In genomic region chr16:18926189-18926865, GRCh38 we compare ENCODE assay signal across 8 cellular contexts. TPM values are rescaled to one million over a fixed set of nuclear protein-coding genes. Genes with fewer than 3 reads are reported as not detected.
DNase-seq lines count a peak whose midpoint lies in the region; ATAC-seq and TF ChIP-seq lines count a peak whose summit lies in the region.
"Not testable (repeated sequence)": the region's sequence is repeated elsewhere in the genome, so short reads cannot be mapped to it uniquely, and the experiment has no call there.

SMG1 (minus strand) TSS chr16:18926408; CDS start chr16:18926041, 367 bp downstream.

- intact Hi-C loops in PC-9 (cut with micrococcal nuclease; ENCODE audit: unreplicated experiment), result loop anchor here (1.0 to 2.0 kb wide), 3 partner anchors 42 to 140 kb away; partner anchors contain the start of genes ARL6IP1 and COQ7

- H3K27ac ChIP-seq in PC-9 (peak within 1 kb of the TSS; percentile 92), mucosa of rectum (ENCODE audit: low read depth in 2 of 2, low read length in 2 of 2) (peak within 1 kb of the TSS; percentile 91 to 94)

- H3K4me1 Mint-ChIP-seq in activated T-cell treated with anti-CD3 and anti-CD28 coated beads, Interleukin-2, amount 50 U/mL, for 24 hours (ENCODE audit: low read depth), result peaks cover 32% of the 10 kb centered on the region

- not testable (repeated sequence) for H3K4me1 ChIP-seq in PC-9 (replicated peaks; ENCODE audit: insufficient read depth); mucosa of rectum (ENCODE audit: control insufficient read depth in 2 of 2, insufficient read depth in 2 of 2, low read length in 2 of 2)

- H3K27me3 Mint-ChIP-seq in activated T-cell treated with anti-CD3 and anti-CD28 coated beads, Interleukin-2, amount 50 U/mL, for 24 hours, result not testable (repeated sequence)

- TF ChIP-seq POLR2A in erythroblast (IDR thresholded peaks at IDR 0.05; ENCODE audit: low read length), result peak; percentile 81

- in situ Hi-C loops in KBM-7 (cut with MboI; ENCODE audit: low pct_unique_long_range_greater_than_20kb, low sequenced_read_pairs), result not testable (repeated sequence)

- H3K36me3 Mint-ChIP-seq in activated T-cell treated with anti-CD3 and anti-CD28 coated beads, Interleukin-2, amount 50 U/mL, for 24 hours (ENCODE audit: low read depth), result peaks cover 24% of the 10 kb centered on the region

- H3K4me3 ChIP-seq in PC-9, result peak within 1 kb of the TSS; percentile 82
- H3K4me3 ChIP-seq in mucosa of rectum (ENCODE audit: low read length in 2 of 2), result peak within 1 kb of the TSS; percentile 81 to 83

- peak within 1 kb of the TSS; percentile 85 to 91 for H3K9ac ChIP-seq in mucosa of rectum (ENCODE audit: low read depth in 1 of 2, low read length in 2 of 2)

- H2AFZ ChIP-seq in PC-9, result peak within 1 kb of the TSS; percentile 85

- H4K20me1 ChIP-seq in PC-9 (ENCODE audit: insufficient read depth), result peaks cover 30% of the 10 kb centered on the region

- BruUV-seq in PC-9 (replicated peaks; lab: Mats Ljungman, UMichigan), result not testable (repeated sequence)

- peaks cover 41% of the 10 kb centered on the region for H3K79me2 ChIP-seq in PC-9 (ENCODE audit: low read depth)

- not testable (repeated sequence) for H3K9me3 ChIP-seq in PC-9 (ENCODE audit: insufficient read depth, low read depth); mucosa of rectum (ENCODE audit: control insufficient read depth in 2 of 2, low read length in 2 of 2)

- DNase-seq in DMS53 treated with DMSO at 0.1 percent for 48 hours (lab: John Stamatoyannopoulos, UW; ENCODE audit: unreplicated experiment), result peak; percentile 85
- peak; percentile 94 for DNase-seq in KBM-7
- peak; percentile 96 to 99 for DNase-seq in PC-9
- DNase-seq in activated T-cell treated with anti-CD3 and anti-CD28 coated beads, Interleukin-2, amount 50 U/mL, for 24 hours, result peak; percentile 96
- peak; percentile 92 to 96 for DNase-seq in erythroblast (lab: John Stamatoyannopoulos, UW)
- peak; percentile 83 to 87 for DNase-seq in stimulated activated CD8-positive, alpha-beta memory T cell treated with anti-CD3 and anti-CD28 coated beads, Interleukin-4, amount 100 ng/mL, for 4 hours (ENCODE audit: low read depth in 2 of 2, low spot score in 1 of 2)

- H3K27ac Mint-ChIP-seq in activated T-cell treated with anti-CD3 and anti-CD28 coated beads, Interleukin-2, amount 50 U/mL, for 24 hours, result peak within 1 kb of the TSS; percentile 98

- not testable (repeated sequence) for H3K27me3 ChIP-seq in PC-9 (ENCODE audit: insufficient read depth, low read depth); mucosa of rectum (ENCODE audit: control insufficient read depth in 2 of 2, insufficient read depth in 2 of 2, low read length in 2 of 2)

- TF ChIP-seq CTCF in PC-9 (conservative IDR thresholded peaks at IDR 0.05), result not testable (repeated sequence)

- not testable (repeated sequence) for H3K9me3 Mint-ChIP-seq in activated T-cell treated with anti-CD3 and anti-CD28 coated beads, Interleukin-2, amount 50 U/mL, for 24 hours

- H3F3A ChIP-seq in PC-9 (ENCODE audit: insufficient read depth, low read depth), result peaks cover 17% of the 10 kb centered on the region

- peak within 1 kb of the TSS; percentile 95 for H3K4me3 Mint-ChIP-seq in activated T-cell treated with anti-CD3 and anti-CD28 coated beads, Interleukin-2, amount 50 U/mL, for 24 hours

- not testable (repeated sequence) for H3K9me2 ChIP-seq in PC-9 (ENCODE audit: insufficient read depth)

- peak; percentile 83 for ATAC-seq in GM21723 (IDR thresholded peaks at IDR 0.05; ENCODE audit: unreplicated experiment)

- H3K36me3 ChIP-seq in PC-9 (ENCODE audit: low read depth); mucosa of rectum (ENCODE audit: control insufficient read depth in 2 of 2, insufficient read depth in 2 of 2, low read length in 2 of 2): not testable (repeated sequence)

- peak within 1 kb of the TSS; percentile 99 for H3K4me2 ChIP-seq in PC-9

- CTCF ChIA-PET in PC-9 (lab: Charles Lee), result not testable (repeated sequence)

- POLR2A ChIA-PET in PC-9 (lab: Charles Lee; ENCODE audit: unreplicated experiment), result interaction anchor here (1.0 kb wide), 1 partner anchor 10 kb away, joined by 4 read pairs; no protein-coding TSS in a partner anchor

RNA-seq across cellular contexts. Expression of gene SMG1, which starts in this region (rescaled TPM):
- total RNA-seq in PC-9 (2021), result 97.0 and 125 TPM in 2 replicates

Comparison
In these comparisons a context has a peak if more than half of its experiments do, and no peak if none do; other contexts are left out.
1. Peak in every context shown above with its lines: DNase-seq, ATAC-seq, H3K4me3 ChIP-seq and H3K27ac ChIP-seq.